Comparison of ENCODE assay signal across 19 cellular contexts in genomic region chr11:2687223-2687530, GRCh38.
"Had no signal": no experiment of that assay in that cellular context is flagged by ENCODE, and none has a peak within 500 bp of the region (broad histone marks: within the 10 kb centered on the region; RNA-seq: fewer than 3 reads in every experiment).

No MANE protein-coding gene starts in this region.

- H3K4me2 ChIP-seq: neural progenitor cell had no signal

- H3K9me3 ChIP-seq: lower lobe of right lung, pancreas, thyroid gland, uterus had no signal

- H3K4me3 ChIP-seq: lower lobe of right lung, neural progenitor cell, pancreas, SK-N-MC, thyroid gland, uterus had no signal

- H3K27me3 ChIP-seq: neural progenitor cell, pancreas, thyroid gland, uterus had no signal

- FAIRE-seq: pancreas had no signal

- ATAC-seq: lower lobe of right lung; stimulated activated memory B cell treated with anti-CD40 and anti-IgM and Interleukin-4, amounts not matched to agents 10 μg/mL and 1 μg/mL and 100 μg/mL, for 72 hours; T-cell had no signal

- H3K9ac ChIP-seq: neural progenitor cell had no signal

- H3K36me3 ChIP-seq: neural progenitor cell, pancreas, thyroid gland, uterus had no signal

- DNase-seq: activated CD4-positive, alpha-beta memory T cell treated with anti-CD3 and anti-CD28 coated beads, Interleukin-2, amount 10 ng/mL, durations not matched to agents 7 days and 5 days; activated naive CD4-positive, alpha-beta T cell; caudate nucleus; effector memory CD4-positive, alpha-beta T cell; foreskin melanocyte; immature natural killer cell; lower lobe of right lung; midbrain; stimulated activated CD4-positive, alpha-beta T cell treated with anti-CD3 and anti-CD28 coated beads, Interleukin-2, amount 100 ng/mL, for 48 hours; T-cell; T1000 had no signal

- H2AFZ ChIP-seq: neural progenitor cell had no signal

- H3K27ac ChIP-seq: epithelial cell of prostate, lower lobe of right lung, neural progenitor cell, pancreas, SK-N-MC, thyroid gland, uterus, VCaP had no signal

- H3K4me1 ChIP-seq: uterus had no signal
